In genomic region chr18:36901277-36901701, GRCh38 we compare ENCODE assay signal across 2 cellular contexts.
TF ChIP-seq lines count a peak whose summit lies in the region.

No MANE protein-coding gene starts in this region.

TF ChIP-seq in SK-N-SH, 30 proteins besides CTCF, POLR2A, EP300 and RAD21:
- no peak for TF ChIP-seq ZBTB33 (IDR thresholded peaks at IDR 0.05; ENCODE audit: borderline replicate concordance, low read depth)
- TF ChIP-seq PBX3 (IDR thresholded peaks at IDR 0.05): peak; percentile 65

TF ChIP-seq in endothelial cell of umbilical vein, 7 proteins besides CTCF, POLR2A, EP300 and RAD21 (continued from another document):
- no peak for TF ChIP-seq JUN (IDR thresholded peaks at IDR 0.05; ENCODE audit: borderline replicate concordance, insufficient read depth, insufficient read length, low read depth)
- no peak for TF ChIP-seq FOS (IDR thresholded peaks at IDR 0.05; ENCODE audit: borderline replicate concordance, insufficient read depth, low read length)
- TF ChIP-seq MYC (IDR thresholded peaks at IDR 0.05; ENCODE audit: low read depth, low read length): no peak
- no peak for TF ChIP-seq POLR2AphosphoS5 (IDR thresholded peaks at IDR 0.05; ENCODE audit: insufficient read depth, low read depth, low read length)
- no peak for TF ChIP-seq EZH2 (IDR thresholded peaks at IDR 0.05; ENCODE audit: borderline replicate concordance, low read depth, low read length, severe bottlenecking)
- TF ChIP-seq MAX (IDR thresholded peaks at IDR 0.05; ENCODE audit: insufficient read depth, insufficient read length): no peak
TF ChIP-seq in endothelial cell of umbilical vein: peak in this region for 0.
